In genomic region chr9:94772128-94772527, GRCh38 we compare ENCODE assay signal across 20 cellular contexts. TPM values are rescaled to one million over a fixed set of nuclear protein-coding genes. Genes with fewer than 3 reads are reported as not detected.
DNase-seq lines count a peak whose midpoint lies in the region; ATAC-seq and TF ChIP-seq lines count a peak whose summit lies in the region.
"Had no signal": no experiment of that assay in that cellular context is flagged by ENCODE, and none has a peak within 500 bp of the region (broad histone marks: within the 10 kb centered on the region; RNA-seq: fewer than 3 reads in every experiment).

No MANE protein-coding gene starts in this region.

- H3K4me1 Mint-ChIP-seq in CD4-positive, alpha-beta T cell (ENCODE audit: low read depth): no peaks in the 10 kb centered on the region
- peaks cover 33% of the 10 kb centered on the region for H3K4me1 Mint-ChIP-seq in nephron progenitor cell

- H3K27ac Mint-ChIP-seq in CD4-positive, alpha-beta T cell: no peak overlapping the region
- H3K27ac Mint-ChIP-seq in nephron progenitor cell: no peak overlapping the region

- POLR2A ChIA-PET in AG04450 (lab: Yijun Ruan, JAX): interaction anchor here (1.3 kb wide), 1 partner anchor 92 kb away, joined by 5 read pairs; no protein-coding TSS in a partner anchor
- POLR2A ChIA-PET in CD4-positive, alpha-beta T cell (lab: Charles Lee): no interaction called here

- H4K20me1 ChIP-seq in Loucy (ENCODE audit: insufficient read depth, low read length, poor library complexity, severe bottlenecking) (no peaks in the 10 kb centered on the region), osteoblast (ENCODE audit: insufficient read depth, low read length) (no peaks in the 10 kb centered on the region)

- no peaks in the 10 kb centered on the region for H3F3A ChIP-seq in Loucy (ENCODE audit: low read depth)

- peak overlapping the region; percentile 29 for H3K4me2 ChIP-seq in Loucy (ENCODE audit: low read depth, low read length, poor library complexity, severe bottlenecking)
- no peak overlapping the region for H3K4me2 ChIP-seq in osteoblast (ENCODE audit: insufficient read depth, low read length)

- H3K9me2 ChIP-seq in Loucy (replicated peaks; ENCODE audit: low read depth, low read length): no peaks in the 10 kb centered on the region

- CTCF ChIA-PET in AG04450 (lab: Charles Lee): interaction anchor here (1.3 to 3.2 kb wide), 3 partner anchors 10 to 91 kb away, joined by 7 to 11 read pairs (median 8); no protein-coding TSS in a partner anchor
- CTCF ChIA-PET in CD4-positive, alpha-beta T cell (lab: Charles Lee): no interaction called here

- no peak overlapping the region for H3K4me3 Mint-ChIP-seq in CD4-positive, alpha-beta T cell
- no peak overlapping the region for H3K4me3 Mint-ChIP-seq in nephron progenitor cell
- H3K4me3 Mint-ChIP-seq: activated T-cell treated with anti-CD3 and anti-CD28 coated beads, Interleukin-2, amount 50 U/mL, for 24 hours; central memory CD8-positive, alpha-beta T cell had no signal

- no peaks in the 10 kb centered on the region for H3K36me3 ChIP-seq in Loucy (ENCODE audit: insufficient read depth, low read length)
- H3K36me3 ChIP-seq in osteoblast (ENCODE audit: insufficient read depth, low read length): no peaks in the 10 kb centered on the region
- H3K36me3 ChIP-seq: pancreas, vagina had no signal

- intact Hi-C loops in CD4-positive, alpha-beta T cell (cut with DNase I, micrococcal nuclease): no loop called here

- H3K9me3 ChIP-seq in AG04450 (ENCODE audit: control insufficient read depth, insufficient read depth, low read length) (no peaks in the 10 kb centered on the region), Loucy (ENCODE audit: insufficient read depth, low read depth, low read length) (no peaks in the 10 kb centered on the region), osteoblast (ENCODE audit: low read depth, low read length) (no peaks in the 10 kb centered on the region)
- no peaks in the 10 kb centered on the region for H3K9me3 ChIP-seq in CD4-positive, alpha-beta T cell (ENCODE audit: control insufficient read depth, low read length)
- H3K9me3 ChIP-seq: pancreas, vagina had no signal

- no peaks in the 10 kb centered on the region for H3K27me3 Mint-ChIP-seq in CD4-positive, alpha-beta T cell
- H3K27me3 Mint-ChIP-seq in nephron progenitor cell (ENCODE audit: low read depth, poor library complexity): no peaks in the 10 kb centered on the region
- H3K27me3 Mint-ChIP-seq: activated T-cell treated with anti-CD3 and anti-CD28 coated beads, Interleukin-2, amount 50 U/mL, for 24 hours; central memory CD8-positive, alpha-beta T cell had no signal

- H3K27me3 ChIP-seq in AG04450 (ENCODE audit: control insufficient read depth, insufficient read depth, low read length) (no peaks in the 10 kb centered on the region), Loucy (ENCODE audit: insufficient read depth, low read length, poor library complexity, severe bottlenecking) (no peaks in the 10 kb centered on the region), osteoblast (ENCODE audit: insufficient read depth, low read length) (no peaks in the 10 kb centered on the region)
- H3K27me3 ChIP-seq in CD4-positive, alpha-beta T cell (ENCODE audit: control insufficient read depth, insufficient read depth, low read length): no peaks in the 10 kb centered on the region
- H3K27me3 ChIP-seq: pancreas, vagina had no signal

- H3K79me2 ChIP-seq in Loucy (ENCODE audit: insufficient read depth, low read length) (no peaks in the 10 kb centered on the region), osteoblast (ENCODE audit: insufficient read depth, low read length) (peaks cover 29% of the 10 kb centered on the region)

- TF ChIP-seq CTCF in AG04450 (IDR thresholded peaks at IDR 0.05; ENCODE audit: low read depth, low read length): no peak
- no peak for TF ChIP-seq CTCF in Loucy (conservative IDR thresholded peaks at IDR 0.05; ENCODE audit: low read length)
- no peak for TF ChIP-seq CTCF in osteoblast (IDR thresholded peaks at IDR 0.05; ENCODE audit: extremely low read depth, low read depth, low read length)
- TF ChIP-seq CTCF in CD4-positive, alpha-beta T cell (IDR thresholded peaks at IDR 0.05): no peak
- no peak for TF ChIP-seq CTCF in nephron progenitor cell (IDR thresholded peaks at IDR 0.05)

- H3K27ac ChIP-seq in AG04450 (ENCODE audit: low read depth, low read length) (peak overlapping the region; percentile 39), cingulate gyrus (ENCODE audit: low read depth, low read length) (peak overlapping the region; percentile 88), osteoblast (ENCODE audit: low read depth, low read length) (peak overlapping the region; percentile 8)
- no peak overlapping the region for H3K27ac ChIP-seq in CD4-positive, alpha-beta T cell (ENCODE audit: low read depth, low read length)
- H3K27ac ChIP-seq: epithelial cell of prostate, pancreas, vagina had no signal

- no peak overlapping the region for H3K9ac ChIP-seq in Loucy (ENCODE audit: low read depth, low read length, poor library complexity, severe bottlenecking)

- H3K4me3 ChIP-seq in AG04450 (ENCODE audit: low read depth, low read length): no peak overlapping the region
- H3K4me3 ChIP-seq in Loucy (ENCODE audit: low read length, poor library complexity, severe bottlenecking): no peak overlapping the region
- no peak overlapping the region for H3K4me3 ChIP-seq in osteoblast (ENCODE audit: insufficient read depth, low read length)
- H3K4me3 ChIP-seq: lung, pancreas, vagina had no signal

- no peak overlapping the region for H2AFZ ChIP-seq in Loucy (ENCODE audit: low read length)
- no peak overlapping the region for H2AFZ ChIP-seq in osteoblast (ENCODE audit: low read length)

- peaks cover 17% of the 10 kb centered on the region for H3K4me1 ChIP-seq in Loucy (ENCODE audit: insufficient read depth, low read length, poor library complexity, severe bottlenecking)
- peaks cover 5% of the 10 kb centered on the region for H3K4me1 ChIP-seq in osteoblast (ENCODE audit: insufficient read depth, low read length)
- H3K4me1 ChIP-seq: pancreas had no signal

- ATAC-seq in CD4-positive, alpha-beta T cell (ENCODE audit: poor library complexity): no peak
- ATAC-seq in HG03439 (IDR thresholded peaks at IDR 0.05; ENCODE audit: unreplicated experiment) (no peak), SK-N-SH treated with all-trans-retinoic acid at 6 μM for 48 hours (no peak)
- ATAC-seq: pancreas, right cardiac atrium had no signal

- H3K36me3 Mint-ChIP-seq in CD4-positive, alpha-beta T cell (ENCODE audit: low read depth): peaks cover 8% of the 10 kb centered on the region
- H3K36me3 Mint-ChIP-seq in nephron progenitor cell (ENCODE audit: low read depth): peaks cover 26% of the 10 kb centered on the region

- no peak for DNase-seq in AG04450 (ENCODE audit: low read depth, low spot score)
- DNase-seq in osteoblast (ENCODE audit: insufficient read length, low spot score, missing footprints): no peak
- no peak for DNase-seq in CD4-positive, alpha-beta T cell
- DNase-seq in nephron progenitor cell: no peak
- DNase-seq: activated CD8-positive, alpha-beta memory T cell treated with anti-CD3 and anti-CD28 coated beads for 24 hours; activated naive CD4-positive, alpha-beta T cell treated with anti-CD3 and anti-CD28 coated beads, Interleukin-2, amount 50 U/mL, for 16 hours; activated T-cell treated with anti-CD3 and anti-CD28 coated beads, Interleukin-2, amount 50 U/mL, for 24 hours; Calu3; NCI-H524 treated with DMSO at 0.1 percent for 48 hours; pancreas; right cardiac atrium; stimulated activated CD4-positive, alpha-beta T cell treated with anti-CD3 and anti-CD28 coated beads, Interleukin-15, amount 100 ng/mL, for 24 hours had no signal

- H3K9me3 Mint-ChIP-seq in CD4-positive, alpha-beta T cell: no peaks in the 10 kb centered on the region
- no peaks in the 10 kb centered on the region for H3K9me3 Mint-ChIP-seq in nephron progenitor cell
- H3K9me3 Mint-ChIP-seq: activated T-cell treated with anti-CD3 and anti-CD28 coated beads, Interleukin-2, amount 50 U/mL, for 24 hours; central memory CD8-positive, alpha-beta T cell had no signal

TF ChIP-seq in SK-N-SH treated with all-trans-retinoic acid at 6 μM for 48 hours, 23 proteins besides CTCF, POLR2A, EP300 and RAD21 (continues in another document):
- TF ChIP-seq ESRRG (CRISPR knock-in tag; IDR thresholded peaks at IDR 0.05) (no peak), POU6F1 (CRISPR knock-in tag; IDR thresholded peaks at IDR 0.05; ENCODE audit: borderline replicate concordance, low read depth) (no peak), ISL1 (CRISPR knock-in tag; IDR thresholded peaks at IDR 0.05) (no peak), ZNF565 (CRISPR knock-in tag; conservative IDR thresholded peaks at IDR 0.05; ENCODE audit: low read depth) (no peak)

RNA-seq across cellular contexts. Expression of gene AOPEP, which starts 45.6 kb away (rescaled TPM):
- polyA plus RNA-seq in AG04450 (2011; rRNA removed): 36.6 and 40.0 TPM in 2 replicates
- polyA minus RNA-seq in AG04450 (2011; rRNA and poly(A)+ RNA removed): 76.6 and 83.3 TPM in 2 replicates
- total RNA-seq in osteoblast: 109 and 131 TPM in 2 replicates
- total RNA-seq in CD4-positive, alpha-beta T cell: 1 to 10 TPM; 6.9 to 7.0 TPM

Comparison
In these comparisons a context has a peak if more than half of its experiments do, and no peak if none do; other contexts are left out.
1. RNA of gene AOPEP, which starts 45.6 kb away (total RNA-seq): 109 to 131 TPM in osteoblast; 6.9 to 7.0 TPM in CD4-positive, alpha-beta T cell; every median in the first group is over 10 times any median in the second.